ENCODE assay signal across 1 cellular context in genomic region chr4:156437666-156438065, GRCh38.
TF ChIP-seq lines count a peak whose summit lies in the region.

No MANE protein-coding gene starts in this region.

TF ChIP-seq in GM23338, 12 proteins besides CTCF, POLR2A, EP300 and RAD21 (continued from another document):
- TF ChIP-seq REST (IDR thresholded peaks at IDR 0.05; ENCODE audit: unreplicated experiment) (no peak), NANOG (IDR thresholded peaks at IDR 0.05; ENCODE audit: borderline replicate concordance) (no peak), EZH2phosphoT487 (IDR thresholded peaks at IDR 0.05; ENCODE audit: unreplicated experiment) (no peak)
